In the genomic region with DNA sequence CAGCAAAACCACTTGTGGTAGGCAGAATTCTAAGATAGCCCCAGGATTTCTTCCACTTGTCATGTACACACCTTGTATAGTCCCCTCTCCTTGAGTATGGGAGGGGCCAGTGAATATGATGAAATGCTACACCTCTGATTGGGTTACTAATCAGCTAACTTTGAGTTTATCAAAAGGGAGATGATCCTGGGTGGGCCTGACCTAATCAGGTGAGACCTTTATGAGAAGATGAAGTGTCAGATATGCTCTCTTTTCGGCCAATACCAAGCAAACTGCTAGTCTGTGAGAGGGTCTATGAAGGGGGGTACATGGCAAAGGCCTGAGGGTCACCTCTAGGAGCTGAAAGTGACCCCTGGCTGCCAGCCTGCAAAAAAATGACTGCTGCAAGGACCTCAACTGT, we compare ENCODE assay signal across 11 cellular contexts.
"Had no signal": no experiment of that assay in that cellular context is flagged by ENCODE, and none has a peak within 500 bp of the region (broad histone marks: within the 10 kb centered on the region; RNA-seq: fewer than 3 reads in every experiment).

No MANE protein-coding gene starts in this region.

- H3K27ac ChIP-seq: GM23248 had no signal

- H3K4me3 Mint-ChIP-seq: GM23338, H9, HFFc6 had no signal

- H3K9me3 Mint-ChIP-seq: GM23338, H9 had no signal

- H3K9me3 ChIP-seq: HAP-1 had no signal

- H3K27ac Mint-ChIP-seq: GM23338, H9, HFFc6 had no signal

- FAIRE-seq: H1, H54 had no signal

- H2AFZ ChIP-seq: GM23248, GM23338 had no signal

- H3K9ac ChIP-seq: GM23248 had no signal

- H3K4me2 ChIP-seq: GM23338 had no signal

- H3K4me3 ChIP-seq: GM23248, GM23338, HAP-1 had no signal

- DNase-seq: GM23248, GOT3, H7, H9, HCEC 1CT, HFFc6 had no signal

- ATAC-seq: GM23338, HCT116 had no signal

- H3K36me3 ChIP-seq: HAP-1 had no signal

- H3K4me1 ChIP-seq: HAP-1 had no signal
